ENCODE assay signal across 22 cellular contexts in genomic region chr1:66693856-66694255, GRCh38. TPM values are rescaled to one million over a fixed set of nuclear protein-coding genes. Genes with fewer than 3 reads are reported as not detected.
"Had no signal": no experiment of that assay in that cellular context is flagged by ENCODE, and none has a peak within 500 bp of the region (broad histone marks: within the 10 kb centered on the region; RNA-seq: fewer than 3 reads in every experiment).

No MANE protein-coding gene starts in this region.

- DNase-seq: activated CD4-positive, alpha-beta T cell treated with anti-CD3 and anti-CD28 coated beads, Interleukin-2, amount 10 ng/mL, durations not matched to agents 7 days and 5 days; activated CD4-positive, CD25-positive, alpha-beta regulatory T cell treated with anti-CD3 and anti-CD28 coated beads, Interleukin-2, amount 50 U/mL, for 72 hours; activated CD8-positive, alpha-beta T cell treated with anti-CD3 and anti-CD28 coated beads, Interleukin-2, amount 10 ng/mL, durations not matched to agents 7 days and 5 days; activated gamma-delta T cell treated with Interleukin-2 at 50 U/mL for 16 hours; activated T-cell treated with anti-CD3 and anti-CD28 coated beads, Interleukin-2, amount 50 U/mL, for 1 hour; anterior cingulate cortex; heart left ventricle; left lung; naive thymus-derived CD4-positive, alpha-beta T cell; posterior cingulate gyrus; stimulated activated CD4-positive, alpha-beta T cell treated with anti-CD3 and anti-CD28 coated beads, Interleukin-2, amount 100 ng/mL, for 48 hours; stimulated activated CD8-positive, alpha-beta memory T cell treated with anti-CD3 and anti-CD28 coated beads, Interleukin-4, amount 100 ng/mL, for 48 hours; stimulated activated naive CD4-positive, alpha-beta T cell; testis; trophoblast cell; WERI-Rb-1 had no signal

- ATAC-seq: activated CD8-positive, alpha-beta T cell treated with anti-CD3 and anti-CD28 coated beads, Interleukin-2, amount 10 ng/mL, durations not matched to agents 7 days and 5 days; gastroesophageal sphincter; heart left ventricle; left lung; naive thymus-derived CD4-positive, alpha-beta T cell had no signal

- H3K4me3 ChIP-seq: gastroesophageal sphincter, heart left ventricle, left lung, neural progenitor cell, testis, vagina had no signal

- H3K27me3 ChIP-seq: gastroesophageal sphincter, heart left ventricle, left lung, neural progenitor cell, testis, vagina had no signal

- H3K36me3 ChIP-seq: left lung, neural progenitor cell, vagina, WERI-Rb-1 had no signal

- H3K9ac ChIP-seq: neural progenitor cell had no signal

- H3K27ac ChIP-seq: epithelial cell of prostate, gastroesophageal sphincter, heart left ventricle, left lung, neural progenitor cell, testis, vagina, WERI-Rb-1 had no signal

- H3K4me1 ChIP-seq: gastroesophageal sphincter, testis, vagina had no signal

- H3K9me3 ChIP-seq: gastroesophageal sphincter, heart left ventricle, left lung, testis, vagina had no signal

- H3K4me2 ChIP-seq: neural progenitor cell had no signal

RNA-seq across cellular contexts. Expression of gene DYNLT5, which starts 58.4 kb away (rescaled TPM):
- total RNA-seq: activated CD4-positive, alpha-beta T cell treated with anti-CD3 and anti-CD28 coated beads, Interleukin-2, amount 10 ng/mL, durations not matched to agents 7 days and 5 days; activated CD8-positive, alpha-beta T cell treated with anti-CD3 and anti-CD28 coated beads, Interleukin-2, amount 10 ng/mL, durations not matched to agents 7 days and 5 days; chondrocyte; kidney epithelial cell; testis had no signal
- polyA plus RNA-seq: naive thymus-derived CD4-positive, alpha-beta T cell had no signal
